8 cellular contexts compared by ENCODE assay signal in the genomic region with DNA sequence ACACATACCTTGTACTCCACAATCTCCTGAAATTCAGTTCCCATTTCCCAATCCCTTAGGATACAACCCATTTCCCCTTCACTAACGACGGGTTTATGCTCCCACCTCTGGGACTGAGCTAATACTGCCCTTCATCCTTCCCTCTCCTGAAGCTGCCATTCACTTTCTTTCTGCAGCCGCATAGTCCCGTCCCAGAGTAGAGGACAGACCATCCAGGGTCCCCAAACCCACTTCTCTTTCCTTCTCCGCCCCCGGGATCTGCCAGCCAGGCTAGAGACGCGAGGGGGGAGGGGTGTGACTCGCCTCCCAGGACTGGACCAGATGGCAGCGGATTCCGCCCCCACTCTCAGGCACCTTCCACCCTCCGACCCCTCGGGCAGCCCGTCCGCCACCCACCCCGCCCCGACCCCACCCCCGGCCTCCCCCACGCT. TPM values are rescaled to one million over a fixed set of nuclear protein-coding genes. Genes with fewer than 3 reads are reported as not detected.
DNase-seq lines count a peak whose midpoint lies in the region; ATAC-seq, FAIRE-seq and TF ChIP-seq lines count a peak whose summit lies in the region.

No MANE protein-coding gene starts in this region.

- no peaks in the 10 kb centered on the region for H3K36me3 ChIP-seq in stomach smooth muscle (ENCODE audit: control insufficient read depth in 2 of 2, insufficient read depth in 2 of 2, low read length in 2 of 2)

- H3K27me3 ChIP-seq in stomach smooth muscle (ENCODE audit: control insufficient read depth in 1 of 2, insufficient read depth in 2 of 2, low read length in 2 of 2) = no peaks in the 10 kb centered on the region

- DNase-seq in CMK (ENCODE audit: low read depth) (peak; percentile 42), NCI-H1105 (lab: John Stamatoyannopoulos, UW) (peak; percentile 43), erythroblast (lab: John Stamatoyannopoulos, UW) (peak; percentile 34 to 47), myocyte (ENCODE audit: low read depth) (peak; percentile 51), RCC 7860 (ENCODE audit: low spot score) (no peak)
- peak; percentile 69 for DNase-seq in activated CD8-positive, alpha-beta memory T cell treated with anti-CD3 and anti-CD28 coated beads for 24 hours

- ATAC-seq in GM21723 (IDR thresholded peaks at IDR 0.05; ENCODE audit: unreplicated experiment) = peak; percentile 39

- FAIRE-seq in RCC 7860 (lab: Jason Lieb, UNC) = no peak

- H3K9me3 ChIP-seq in stomach smooth muscle (ENCODE audit: control insufficient read depth in 2 of 2, low read length in 2 of 2) = no peaks in the 10 kb centered on the region

- TF ChIP-seq POLR2A in erythroblast (IDR thresholded peaks at IDR 0.05; ENCODE audit: low read length) = no peak

- H3K27ac ChIP-seq in stomach smooth muscle (ENCODE audit: low read length) = no peak overlapping the region

- H3K4me3 ChIP-seq in stomach smooth muscle (ENCODE audit: low read length in 2 of 2) = peak overlapping the region; percentile 68 to 81

- H3K9ac ChIP-seq in stomach smooth muscle (ENCODE audit: low read length in 2 of 2) = peak overlapping the region; percentile 81 to 88

- H3K4me1 ChIP-seq in stomach smooth muscle (ENCODE audit: control insufficient read depth, insufficient read depth, low read length) = peaks cover 11% of the 10 kb centered on the region

RNA-seq across cellular contexts. Expression of a gene that starts 0.7 kb away (rescaled TPM):
- total RNA-seq in myocyte = 43.2 and 60.3 TPM in 2 replicates
- 24.8 TPM for polyA plus RNA-seq in myocyte (2012)
